Comparison of ENCODE assay signal across 6 cellular contexts in genomic region chr16:31601737-31602384, GRCh38.
A peak's percentile ranks its signal among the peaks of the same experiment; 100 is the strongest.
DNase-seq lines count a peak whose midpoint lies in the region; ATAC-seq, FAIRE-seq and TF ChIP-seq lines count a peak whose summit lies in the region.
"Not testable (repeated sequence)": the region's sequence is repeated elsewhere in the genome, so short reads cannot be mapped to it uniquely, and the experiment has no call there.

No MANE protein-coding gene starts in this region.

- POLR2A ChIA-PET in A549 (lab: Yijun Ruan, JAX); HCT116 (lab: Charles Lee); H1 (lab: Charles Lee; ENCODE audit: partially characterized antibody): not testable (repeated sequence)

- not testable (repeated sequence) for H3K27ac ChIP-seq in A549; HCT116 (ENCODE audit: low read depth, low read length); H1 (ENCODE audit: low read depth, low read length); pancreas

- H3K56ac ChIP-seq in H1 (replicated peaks; ENCODE audit: insufficient read length, low read depth, low read length), result not testable (repeated sequence)

- not testable (repeated sequence) for BruUV-seq in HCT116 (replicated peaks; lab: Mats Ljungman, UMichigan)

- not testable (repeated sequence) for ATAC-seq in A549, HCT116, pancreas

- H2BK20ac ChIP-seq in H1 (ENCODE audit: low read length), result not testable (repeated sequence)

- H3K4me3 ChIP-seq in A549; HCT116 (replicated peaks in 1 of 2; ENCODE audit: low read depth in 1 of 2, low read length in 2 of 2); H1 (ENCODE audit: extremely low read depth in 1 of 4, insufficient read depth in 2 of 4, low read depth in 3 of 4, low read length in 4 of 4); pancreas: not testable (repeated sequence)
- H3K4me3 ChIP-seq in adipocyte (ENCODE audit: low read length), result peak overlapping the region; percentile 44

- not testable (repeated sequence) for TF ChIP-seq EP300 in A549 (IDR thresholded peaks at IDR 0.05); H1 (IDR thresholded peaks at IDR 0.05; ENCODE audit: borderline replicate concordance in 1 of 2, low read depth in 2 of 2, low read length in 2 of 2)

- not testable (repeated sequence) for DNase-seq in A549 (ENCODE audit: low read depth in 1 of 2, low spot score in 1 of 2); HCT116 (ENCODE audit: low read depth, low spot score); adipocyte (ENCODE audit: low read depth); H1 (ENCODE audit: low read depth in 1 of 2, low spot score in 2 of 2); pancreas

- FAIRE-seq in A549 (lab: Jason Lieb, UNC) (peak; percentile 72), islet of Langerhans (lab: Jason Lieb, UNC) (peak; percentile 93), pancreas (lab: Jason Lieb, UNC) (peak; percentile 65)
- not testable (repeated sequence) for FAIRE-seq in H1 (lab: Jason Lieb, UNC)

- not testable (repeated sequence) for H4K8ac ChIP-seq in H1 (ENCODE audit: extremely low read depth, insufficient read depth, low read length)

- H3K23me2 ChIP-seq in H1 (ENCODE audit: low read depth, low read length), result not testable (repeated sequence)

- not testable (repeated sequence) for H3K9me2 ChIP-seq in HCT116 (ENCODE audit: insufficient read depth)

- H2BK5ac ChIP-seq in H1 (ENCODE audit: low read depth, low read length), result not testable (repeated sequence)

- H3K9me3 ChIP-seq in A549 (peaks cover 32% of the 10 kb centered on the region; the same call in 2 of the 3 replicates), HCT116 (ENCODE audit: control insufficient read depth in 1 of 2, insufficient read depth in 1 of 2, low read depth in 1 of 2, low read length in 2 of 2) (peaks cover 8 to 21% of the 10 kb centered on the region in 2 experiments; a peak in 3 of 4 replicates), adipocyte (ENCODE audit: control insufficient read depth, low read length) (peaks cover 93% of the 10 kb centered on the region), H1 (ENCODE audit: insufficient read depth in 2 of 2, low read depth in 1 of 2, low read length in 1 of 2) (peaks cover 42 to 48% of the 10 kb centered on the region in 2 experiments)
- H3K9me3 ChIP-seq in pancreas, result not testable (repeated sequence)

- H3K14ac ChIP-seq in H1 (ENCODE audit: insufficient read length), result not testable (repeated sequence)

- H2AFZ ChIP-seq in HCT116 (ENCODE audit: low read depth, low read length, poor library complexity, severe bottlenecking); H1 (ENCODE audit: low read length): not testable (repeated sequence)

- not testable (repeated sequence) for TF ChIP-seq CTCF in A549 (IDR thresholded peaks at IDR 0.05); HCT116 (IDR thresholded peaks at IDR 0.05 in 2 of 3, conservative IDR thresholded peaks at IDR 0.05 in 1 of 3; ENCODE audit: borderline replicate concordance in 1 of 3, insufficient read depth in 1 of 3, low read depth in 2 of 3, low read length in 2 of 3); H1 (IDR thresholded peaks at IDR 0.05; ENCODE audit: control extremely low read depth in 1 of 3, insufficient read depth in 1 of 3, low read depth in 1 of 3, low read length in 3 of 3); pancreas (IDR thresholded peaks at IDR 0.05)

- not testable (repeated sequence) for TF ChIP-seq POLR2A in A549 (IDR thresholded peaks at IDR 0.05; ENCODE audit: low read length); HCT116 (IDR thresholded peaks at IDR 0.05; ENCODE audit: borderline replicate concordance, extremely low read depth, insufficient read depth, insufficient read length); H1 (IDR thresholded peaks at IDR 0.05; ENCODE audit: control extremely low read depth in 1 of 2, low read depth in 2 of 2, low read length in 2 of 2)

- not testable (repeated sequence) for TF ChIP-seq RAD21 in A549 (conservative IDR thresholded peaks at IDR 0.05 in 1 of 2, IDR thresholded peaks at IDR 0.05 in 1 of 2); HCT116 (IDR thresholded peaks at IDR 0.05; ENCODE audit: low read depth); H1 (IDR thresholded peaks at IDR 0.05 in 1 of 2, conservative IDR thresholded peaks at IDR 0.05 in 1 of 2; ENCODE audit: low read depth in 2 of 2, low read length in 2 of 2)

- H3K4me1 ChIP-seq in A549; HCT116 (ENCODE audit: control insufficient read depth in 1 of 2, insufficient read depth in 2 of 2, low read length in 2 of 2); adipocyte (ENCODE audit: control insufficient read depth, insufficient read depth, low read length); H1 (replicated peaks in 1 of 4; ENCODE audit: control insufficient read depth in 3 of 4, insufficient read depth in 4 of 4, low read length in 3 of 4); pancreas: not testable (repeated sequence)

- not testable (repeated sequence) for H3K36me3 ChIP-seq in HCT116 (ENCODE audit: control insufficient read depth in 1 of 2, insufficient read depth in 2 of 2, low read length in 2 of 2); adipocyte (ENCODE audit: control insufficient read depth, insufficient read depth, low read length, severe bottlenecking); H1 (ENCODE audit: control insufficient read depth in 2 of 4, insufficient read depth in 4 of 4, low read length in 3 of 4); pancreas

- not testable (repeated sequence) for H2AK5ac ChIP-seq in H1 (ENCODE audit: low read depth, low read length)

- H2BK120ac ChIP-seq in H1 (replicated peaks; ENCODE audit: low read depth, low read length), result not testable (repeated sequence)

- WGBS in A549 (ENCODE audit: missing lambda C conversion rate), result 70% methylated on average over 9 of the region's 9 CpGs
- 84% methylated on average over 9 of the region's 9 CpGs; no CpG with 5 or more reads in 1 of the 2 experiments for WGBS in H1 (ENCODE audit: extremely low coverage in 1 of 2, insufficient coverage in 1 of 2, insufficient read length in 1 of 2, insufficient replicate concordance in 2 of 2, low coverage in 1 of 2, low lambda C conversion rate in 2 of 2, missing lambda C conversion rate in 1 of 2), 2 experiments
- 79 to 81% methylated on average over 9 of the region's 9 CpGs for WGBS in pancreas, 2 donors

- not testable (repeated sequence) for H4K91ac ChIP-seq in H1 (replicated peaks; ENCODE audit: insufficient read length, low read length)

- H4K20me1 ChIP-seq in HCT116 (ENCODE audit: insufficient read depth); H1 (replicated peaks in 1 of 2; ENCODE audit: control insufficient read depth in 1 of 2, insufficient read depth in 2 of 2, low read length in 2 of 2): not testable (repeated sequence)

- not testable (repeated sequence) for H3K79me1 ChIP-seq in H1 (ENCODE audit: low read depth, low read length)

- not testable (repeated sequence) for H3K18ac ChIP-seq in H1 (ENCODE audit: extremely low read depth, low read length)

- not testable (repeated sequence) for H2BK12ac ChIP-seq in H1 (ENCODE audit: low read depth, low read length)

- not testable (repeated sequence) for H4K5ac ChIP-seq in H1 (ENCODE audit: insufficient read length, low read depth, low read length)

- not testable (repeated sequence) for H3K23ac ChIP-seq in H1 (ENCODE audit: insufficient read length)

- H2BK15ac ChIP-seq in H1 (ENCODE audit: low read length), result not testable (repeated sequence)

- RAD21 ChIA-PET in HCT116 (lab: Charles Lee; ENCODE audit: low non-redundant PET in 1 of 2, low total read pairs in 2 of 2, uncharacterized antibody in 2 of 2, unreplicated experiment in 2 of 2), result not testable (repeated sequence)

- H3K79me2 ChIP-seq in HCT116 (ENCODE audit: insufficient read depth, low read length); H1 (ENCODE audit: control insufficient read depth in 1 of 2, insufficient read depth in 2 of 2, low read length in 2 of 2): not testable (repeated sequence)

- H3K4me2 ChIP-seq in A549; HCT116 (ENCODE audit: low read length); H1 (ENCODE audit: insufficient read depth in 1 of 2, low read depth in 2 of 2, low read length in 2 of 2): not testable (repeated sequence)

- H3K4ac ChIP-seq in H1 (replicated peaks; ENCODE audit: insufficient read length, low read depth, low read length), result not testable (repeated sequence)

- not testable (repeated sequence) for H3K9ac ChIP-seq in HCT116 (ENCODE audit: low read length); adipocyte (ENCODE audit: low read length); H1 (replicated peaks in 1 of 4; ENCODE audit: extremely low read depth in 1 of 4, low read depth in 3 of 4, low read length in 3 of 4)

- not testable (repeated sequence) for H3K27me3 ChIP-seq in HCT116 (ENCODE audit: insufficient read depth, low read length); adipocyte (replicated peaks; ENCODE audit: control insufficient read depth, insufficient read depth, low read length); H1 (replicated peaks in 1 of 4; ENCODE audit: control insufficient read depth in 3 of 4, extremely low read depth in 1 of 4, insufficient read depth in 3 of 4, low read length in 3 of 4); pancreas

- CTCF ChIA-PET in A549 (lab: Yijun Ruan, JAX); HCT116 (lab: Charles Lee); H1 (lab: Charles Lee; ENCODE audit: partially characterized antibody): not testable (repeated sequence)

- intact Hi-C loops in HCT116 (cut with micrococcal nuclease), result loop anchor here (10.0 kb wide), 1 partner anchor 333 kb away; no protein-coding TSS in a partner anchor
- intact Hi-C loops in pancreas (cut with DNase I), result not testable (repeated sequence)

TF ChIP-seq in HCT116, 20 proteins besides CTCF, POLR2A, EP300 and RAD21:
- TF ChIP-seq ZNF274 (IDR thresholded peaks at IDR 0.05; ENCODE audit: low read depth, low read length), result peak; percentile 69
TF ChIP-seq in HCT116: peak in this region for 1; not testable (repeated sequence) for 19.

TF ChIP-seq in H1, 55 proteins besides CTCF, POLR2A, EP300 and RAD21:
- peak; percentile 78 for TF ChIP-seq ZNF274 (IDR thresholded peaks at IDR 0.05; ENCODE audit: borderline replicate concordance, extremely low read depth, low read length)
